Comparison of ENCODE assay signal across 10 cellular contexts in genomic region chr5:62684310-62684709, GRCh38.
"Had no signal": no experiment of that assay in that cellular context is flagged by ENCODE, and none has a peak within 500 bp of the region (broad histone marks: within the 10 kb centered on the region; RNA-seq: fewer than 3 reads in every experiment).

No MANE protein-coding gene starts in this region.

- H3K9ac ChIP-seq: GM23248 had no signal

- H2AFZ ChIP-seq: GM23248 had no signal

- H3K9me3 ChIP-seq: HAP-1 had no signal

- ATAC-seq: HCT116, K562 had no signal

- H3K36me3 ChIP-seq: HAP-1 had no signal

- H3K4me3 ChIP-seq: GM23248, HAP-1, K562 had no signal

- FAIRE-seq: HTR-8/SVneo, K562 had no signal

- H3K27ac ChIP-seq: GM23248, HL-60 had no signal

- DNase-seq: GM23248, GOT3, H7, HFFc6, IMR-90 had no signal
